ENCODE assay signal across 1 cellular context in the genomic region with DNA sequence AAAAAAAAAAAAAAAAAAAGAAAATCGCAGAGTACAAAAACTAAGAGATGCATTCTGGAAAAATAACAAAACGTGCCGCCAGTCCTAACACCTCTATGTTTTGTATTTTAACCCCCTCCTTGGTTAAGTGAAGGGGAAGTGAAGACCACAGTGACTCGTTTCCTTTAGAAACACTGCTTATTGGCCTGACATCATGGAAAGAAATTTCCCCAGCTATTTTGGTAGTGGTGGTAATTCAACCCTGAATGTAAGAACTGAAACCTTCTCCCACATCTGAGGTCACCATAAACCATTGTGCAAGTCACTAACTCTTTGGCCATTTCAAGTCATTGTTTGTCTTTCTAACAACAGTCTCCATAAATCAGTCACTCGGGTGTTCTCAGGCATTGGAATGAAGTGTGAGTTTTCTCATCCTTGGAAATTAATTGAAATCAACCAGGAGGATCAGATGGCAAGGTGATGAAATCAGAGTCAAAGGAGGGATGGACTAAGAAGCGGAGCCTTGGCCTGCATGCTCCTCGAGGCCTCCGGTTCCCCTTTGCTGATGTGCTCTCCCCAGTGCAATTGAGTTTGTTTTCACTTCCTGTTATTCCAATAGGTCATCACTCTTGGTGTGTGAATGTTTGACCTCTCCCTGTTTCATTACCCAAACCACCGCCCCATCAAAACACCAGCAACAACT.
TF ChIP-seq lines count a peak whose summit lies in the region.

No MANE protein-coding gene starts in this region.

TF ChIP-seq in GM12878, 131 proteins besides CTCF, POLR2A, EP300 and RAD21 (continued from another document and continues in another):
- peak; percentile 39; the same call in 1 of the 2 replicates for TF ChIP-seq ZBTB40 (IDR thresholded peaks at IDR 0.05; ENCODE audit: borderline replicate concordance)
- no peak for TF ChIP-seq HDAC2 (IDR thresholded peaks at IDR 0.05)
- TF ChIP-seq, protein P1, sequence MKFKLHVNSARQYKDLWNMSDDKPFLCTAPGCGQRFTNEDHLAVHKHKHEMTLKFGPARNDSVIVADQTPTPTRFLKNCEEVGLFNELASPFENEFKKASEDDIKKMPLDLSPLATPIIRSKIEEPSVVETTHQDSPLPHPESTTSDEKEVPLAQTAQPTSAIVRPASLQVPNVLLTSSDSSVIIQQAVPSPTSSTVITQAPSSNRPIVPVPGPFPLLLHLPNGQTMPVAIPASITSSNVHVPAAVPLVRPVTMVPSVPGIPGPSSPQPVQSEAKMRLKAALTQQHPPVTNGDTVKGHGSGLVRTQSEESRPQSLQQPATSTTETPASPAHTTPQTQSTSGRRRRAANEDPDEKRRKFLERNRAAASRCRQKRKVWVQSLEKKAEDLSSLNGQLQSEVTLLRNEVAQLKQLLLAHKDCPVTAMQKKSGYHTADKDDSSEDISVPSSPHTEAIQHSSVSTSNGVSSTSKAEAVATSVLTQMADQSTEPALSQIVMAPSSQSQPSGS (IDR thresholded peaks at IDR 0.05; ENCODE audit: low read length): peak; percentile 100
- TF ChIP-seq, protein P2, sequence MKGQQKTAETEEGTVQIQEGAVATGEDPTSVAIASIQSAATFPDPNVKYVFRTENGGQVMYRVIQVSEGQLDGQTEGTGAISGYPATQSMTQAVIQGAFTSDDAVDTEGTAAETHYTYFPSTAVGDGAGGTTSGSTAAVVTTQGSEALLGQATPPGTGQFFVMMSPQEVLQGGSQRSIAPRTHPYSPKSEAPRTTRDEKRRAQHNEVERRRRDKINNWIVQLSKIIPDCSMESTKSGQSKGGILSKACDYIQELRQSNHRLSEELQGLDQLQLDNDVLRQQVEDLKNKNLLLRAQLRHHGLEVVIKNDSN (IDR thresholded peaks at IDR 0.05; ENCODE audit: borderline replicate concordance, extremely low read length, insufficient read depth, low read depth, low read length): no peak
- TF ChIP-seq, protein P3, sequence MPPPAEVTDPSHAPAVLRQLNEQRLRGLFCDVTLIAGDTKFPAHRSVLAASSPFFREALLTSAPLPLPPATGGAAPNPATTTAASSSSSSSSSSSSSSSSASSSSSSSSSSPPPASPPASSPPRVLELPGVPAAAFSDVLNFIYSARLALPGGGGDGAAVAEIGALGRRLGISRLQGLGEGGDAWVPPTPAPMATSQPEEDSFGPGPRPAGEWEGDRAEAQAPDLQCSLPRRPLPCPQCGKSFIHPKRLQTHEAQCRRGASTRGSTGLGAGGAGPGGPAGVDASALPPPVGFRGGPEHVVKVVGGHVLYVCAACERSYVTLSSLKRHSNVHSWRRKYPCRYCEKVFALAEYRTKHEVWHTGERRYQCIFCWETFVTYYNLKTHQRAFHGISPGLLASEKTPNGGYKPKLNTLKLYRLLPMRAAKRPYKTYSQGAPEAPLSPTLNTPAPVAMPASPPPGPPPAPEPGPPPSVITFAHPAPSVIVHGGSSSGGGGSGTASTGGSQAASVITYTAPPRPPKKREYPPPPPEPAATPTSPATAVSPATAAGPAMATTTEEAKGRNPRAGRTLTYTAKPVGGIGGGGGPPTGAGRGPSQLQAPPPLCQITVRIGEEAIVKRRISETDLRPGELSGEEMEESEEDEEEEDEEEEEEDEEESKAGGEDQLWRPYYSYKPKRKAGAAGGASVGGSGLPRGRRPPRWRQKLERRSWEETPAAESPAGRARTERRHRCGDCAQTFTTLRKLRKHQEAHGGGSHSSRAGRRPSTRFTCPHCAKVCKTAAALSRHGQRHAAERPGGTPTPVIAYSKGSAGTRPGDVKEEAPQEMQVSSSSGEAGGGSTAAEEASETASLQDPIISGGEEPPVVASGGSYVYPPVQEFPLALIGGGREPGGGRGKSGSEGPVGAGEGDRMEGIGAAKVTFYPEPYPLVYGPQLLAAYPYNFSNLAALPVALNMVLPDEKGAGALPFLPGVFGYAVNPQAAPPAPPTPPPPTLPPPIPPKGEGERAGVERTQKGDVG (CRISPR knock-in tag; IDR thresholded peaks at IDR 0.05): no peak
- TF ChIP-seq CREB1 (IDR thresholded peaks at IDR 0.05; ENCODE audit: low read depth): peak; percentile 92
- no peak; the same call in 1 of the 2 replicates for TF ChIP-seq FOXK2 (IDR thresholded peaks at IDR 0.05)
- no peak for TF ChIP-seq NFXL1 (IDR thresholded peaks at IDR 0.05; ENCODE audit: borderline replicate concordance)
- peak; percentile 98 to 99 for TF ChIP-seq IKZF2 (IDR thresholded peaks at IDR 0.05)
- no peak for TF ChIP-seq BRCA1 (IDR thresholded peaks at IDR 0.05; ENCODE audit: low read depth, low read length)
- TF ChIP-seq CBX3 (IDR thresholded peaks at IDR 0.05; ENCODE audit: borderline replicate concordance, low read depth): no peak
- peak; percentile 96 for TF ChIP-seq PAX5 (IDR thresholded peaks at IDR 0.05; ENCODE audit: borderline replicate concordance, low read depth, low read length)
- TF ChIP-seq ZNF592 (IDR thresholded peaks at IDR 0.05): peak; percentile 70; the same call in 1 of the 2 replicates
- no peak for TF ChIP-seq KAT2A (conservative IDR thresholded peaks at IDR 0.05; ENCODE audit: control insufficient read depth, low read depth, low read length)
- TF ChIP-seq PBX3 (IDR thresholded peaks at IDR 0.05; ENCODE audit: insufficient replicate concordance, low read depth, low read length): no peak
- no peak for TF ChIP-seq IRF5 (IDR thresholded peaks at IDR 0.05; ENCODE audit: borderline replicate concordance)
- TF ChIP-seq FOS (IDR thresholded peaks at IDR 0.05; ENCODE audit: borderline replicate concordance, extremely low read depth, insufficient read length): no peak
- TF ChIP-seq HDAC6 (IDR thresholded peaks at IDR 0.05; ENCODE audit: unreplicated experiment): no peak
- no peak for TF ChIP-seq MYC (IDR thresholded peaks at IDR 0.05; ENCODE audit: insufficient read depth, insufficient read length, insufficient replicate concordance, low read length, severe bottlenecking)
- TF ChIP-seq POLR2AphosphoS2 (IDR thresholded peaks at IDR 0.05; ENCODE audit: low read depth, low read length): no peak
- TF ChIP-seq PAX8 (IDR thresholded peaks at IDR 0.05): no peak
- TF ChIP-seq SP1 (IDR thresholded peaks at IDR 0.05; ENCODE audit: low read depth, low read length): peak; percentile 88
- TF ChIP-seq HCFC1 (IDR thresholded peaks at IDR 0.05; ENCODE audit: low read length): no peak
- no peak for TF ChIP-seq ZNF622 (IDR thresholded peaks at IDR 0.05)
- peak; percentile 89 for TF ChIP-seq BACH1 (IDR thresholded peaks at IDR 0.05; ENCODE audit: borderline replicate concordance)
- TF ChIP-seq RFX5 (IDR thresholded peaks at IDR 0.05; ENCODE audit: low read depth, low read length): no peak
- TF ChIP-seq ASH2L (IDR thresholded peaks at IDR 0.05; ENCODE audit: borderline replicate concordance, low read depth): peak; percentile 100
- TF ChIP-seq BCL11A (IDR thresholded peaks at IDR 0.05; ENCODE audit: low read depth, low read length): peak; percentile 99
- TF ChIP-seq TCF7 (IDR thresholded peaks at IDR 0.05; ENCODE audit: borderline replicate concordance): peak; percentile 76; the same call in 1 of the 2 replicates
- peak; percentile 96 for TF ChIP-seq KLF5 (IDR thresholded peaks at IDR 0.05; ENCODE audit: partially characterized antibody)
- TF ChIP-seq MYB (IDR thresholded peaks at IDR 0.05; ENCODE audit: borderline replicate concordance, low read depth, low read length): no peak; the same call in 1 of the 2 replicates
- TF ChIP-seq BCL3 (IDR thresholded peaks at IDR 0.05; ENCODE audit: borderline replicate concordance, insufficient read depth, low read depth, low read length, poor library complexity, severe bottlenecking): peak; percentile 82
- peak; percentile 98 for TF ChIP-seq CREM (IDR thresholded peaks at IDR 0.05; ENCODE audit: low read depth)
- peak; percentile 99 for TF ChIP-seq RBBP5 (conservative IDR thresholded peaks at IDR 0.05)
- TF ChIP-seq PKNOX1 (IDR thresholded peaks at IDR 0.05): peak; percentile 45
